ENCODE assay signal across 10 cellular contexts in genomic region chr17:45895969-45896793, GRCh38. TPM values are rescaled to one million over a fixed set of nuclear protein-coding genes. Genes with fewer than 3 reads are reported as not detected.
DNase-seq lines count a peak whose midpoint lies in the region; ATAC-seq and TF ChIP-seq lines count a peak whose summit lies in the region.
"Had no signal": no experiment of that assay in that cellular context is flagged by ENCODE, and none has a peak within 500 bp of the region (broad histone marks: within the 10 kb centered on the region; RNA-seq: fewer than 3 reads in every experiment).

No MANE protein-coding gene starts in this region.

- peak overlapping the region; percentile 54 to 95 (median 82) for H3K4me3 ChIP-seq in heart left ventricle

- peaks cover 8% of the 10 kb centered on the region for H3K4me1 Mint-ChIP-seq in activated naive CD8-positive, alpha-beta T cell treated with anti-CD3 and anti-CD28 coated beads for 36 hours
- peaks cover 7% of the 10 kb centered on the region for H3K4me1 Mint-ChIP-seq in memory B cell
- H3K4me1 Mint-ChIP-seq in type B pancreatic cell (ENCODE audit: unreplicated experiment): no peaks in the 10 kb centered on the region

- no peak for DNase-seq in heart left ventricle
- no peak for DNase-seq in left cardiac atrium
- no peak for DNase-seq in activated naive CD8-positive, alpha-beta T cell treated with anti-CD3 and anti-CD28 coated beads for 36 hours
- no peak for DNase-seq in memory B cell (ENCODE audit: low spot score in 2 of 2)
- DNase-seq in type B pancreatic cell (ENCODE audit: extremely low spot score, unreplicated experiment): no peak
- DNase-seq in UCSD-AML1 (lab: John Stamatoyannopoulos, UW; ENCODE audit: unreplicated experiment): no peak
- DNase-seq in NCI-H446 treated with DMSO at 0.1 percent for 48 hours (lab: John Stamatoyannopoulos, UW): no peak
- DNase-seq in Kasumi-1 (lab: John Stamatoyannopoulos, UW): no peak

- WGBS in heart left ventricle, 4 donors: 6 to 12% (median 6%) methylated on average over 35 to 55 of the region's 55 CpGs

- peak overlapping the region; percentile 63 for H3K4me3 Mint-ChIP-seq in activated naive CD8-positive, alpha-beta T cell treated with anti-CD3 and anti-CD28 coated beads for 36 hours
- H3K4me3 Mint-ChIP-seq in memory B cell (peak overlapping the region; percentile 87), type B pancreatic cell (peak overlapping the region; percentile 82)

- no peaks in the 10 kb centered on the region for H3K9me3 Mint-ChIP-seq in activated naive CD8-positive, alpha-beta T cell treated with anti-CD3 and anti-CD28 coated beads for 36 hours
- H3K9me3 Mint-ChIP-seq in memory B cell: no peaks in the 10 kb centered on the region
- no peaks in the 10 kb centered on the region for H3K9me3 Mint-ChIP-seq in type B pancreatic cell

- H3K9me3 ChIP-seq in heart left ventricle: no peaks in the 10 kb centered on the region

- H3K27ac ChIP-seq in heart left ventricle: peak overlapping the region in 1 of 12 donors; percentile 81

- H3K27ac Mint-ChIP-seq in activated naive CD8-positive, alpha-beta T cell treated with anti-CD3 and anti-CD28 coated beads for 36 hours: no peak overlapping the region
- H3K27ac Mint-ChIP-seq in memory B cell (no peak overlapping the region), type B pancreatic cell (no peak overlapping the region)

- peaks cover 0 to 41% (median 17%) of the 10 kb centered on the region in 12 donors for H3K4me1 ChIP-seq in heart left ventricle

- H3K36me3 ChIP-seq in heart left ventricle: no peaks in the 10 kb centered on the region

- peaks cover 0 to 54% (median 21%) of the 10 kb centered on the region in 9 donors for H3K27me3 ChIP-seq in heart left ventricle

- H3K36me3 Mint-ChIP-seq in activated naive CD8-positive, alpha-beta T cell treated with anti-CD3 and anti-CD28 coated beads for 36 hours: no peaks in the 10 kb centered on the region
- no peaks in the 10 kb centered on the region for H3K36me3 Mint-ChIP-seq in memory B cell
- H3K36me3 Mint-ChIP-seq in type B pancreatic cell: no peaks in the 10 kb centered on the region

- ATAC-seq in heart left ventricle (no peak), left cardiac atrium (no peak), memory B cell (ENCODE audit: low read depth) (no peak)

- peaks cover 69% of the 10 kb centered on the region for H3K27me3 Mint-ChIP-seq in activated naive CD8-positive, alpha-beta T cell treated with anti-CD3 and anti-CD28 coated beads for 36 hours
- H3K27me3 Mint-ChIP-seq in memory B cell: peaks cover 17% of the 10 kb centered on the region
- H3K27me3 Mint-ChIP-seq in type B pancreatic cell: peaks cover 82% of the 10 kb centered on the region

- no peak for TF ChIP-seq POLR2A in heart left ventricle (IDR thresholded peaks at IDR 0.05)

- intact Hi-C loops in heart left ventricle (cut with DNase I): loop anchor here in 6 of 10 donors (2.0 to 10.0 kb wide), 5 partner anchors 41 to 61 kb away; no protein-coding TSS in a partner anchor
- intact Hi-C loops in left cardiac atrium (cut with DNase I): loop anchor here in 1 of 2 donors (5.0 kb wide), 1 partner anchor 46 kb away; no protein-coding TSS in a partner anchor

- TF ChIP-seq CTCF in heart left ventricle (IDR thresholded peaks at IDR 0.05): no peak
- no peak for TF ChIP-seq CTCF in type B pancreatic cell (conservative IDR thresholded peaks at IDR 0.05)

RNA-seq across cellular contexts. Expression of gene MAPT, which starts 1.8 kb away (rescaled TPM):
- total RNA-seq in heart left ventricle: 10 to 100 TPM; 17.9 to 70.4 (median 38.2) TPM
- polyA plus RNA-seq in heart left ventricle: 10 to 100 TPM in 1 of 2 donors, 1 to 10 TPM in 1; 2.9 to 15.6 TPM
- total RNA-seq in left cardiac atrium: 10 to 100 TPM; 20.8 to 24.0 TPM
- total RNA-seq in activated naive CD8-positive, alpha-beta T cell treated with anti-CD3 and anti-CD28 coated beads for 36 hours: under 1 TPM; 0.68 to 0.88 TPM
- total RNA-seq in type B pancreatic cell (ENCODE audit: low replicate concordance): 3.5 and 4.5 TPM in 2 replicates

RNA-seq across cellular contexts. Expression of gene SPPL2C, which starts 51.5 kb away (rescaled TPM):
- total RNA-seq in heart left ventricle: not detected
- not detected for polyA plus RNA-seq in heart left ventricle
- not detected for total RNA-seq in left cardiac atrium
- total RNA-seq in activated naive CD8-positive, alpha-beta T cell treated with anti-CD3 and anti-CD28 coated beads for 36 hours: not detected
- total RNA-seq in type B pancreatic cell (ENCODE audit: low replicate concordance): not detected in 2 replicates
- total RNA-seq: omental fat pad, SK-MEL-5 had no signal
